Comparison of ENCODE assay signal across 8 cellular contexts in genomic region chr16:47016700-47017133, GRCh38. TPM values are rescaled to one million over a fixed set of nuclear protein-coding genes. Genes with fewer than 3 reads are reported as not detected.
DNase-seq lines count a peak whose midpoint lies in the region; ATAC-seq and TF ChIP-seq lines count a peak whose summit lies in the region.
"Had no signal": no experiment of that assay in that cellular context is flagged by ENCODE, and none has a peak within 500 bp of the region (broad histone marks: within the 10 kb centered on the region; RNA-seq: fewer than 3 reads in every experiment).

No MANE protein-coding gene starts in this region.

- no peak for ATAC-seq in GM18505 (IDR thresholded peaks at IDR 0.05; ENCODE audit: unreplicated experiment)
- ATAC-seq in GM21576 (IDR thresholded peaks at IDR 0.05; ENCODE audit: unreplicated experiment): peak; percentile 44
- no peak for ATAC-seq in naive B cell (ENCODE audit: low read depth in 2 of 2)

- peak overlapping the region in 3 of 8 donors; percentile 14 to 44 (median 25) for H3K4me3 Mint-ChIP-seq in naive B cell

- H3K36me3 Mint-ChIP-seq in naive B cell: no peaks in the 10 kb centered on the region

- TF ChIP-seq POLR2A in GM18505 (IDR thresholded peaks at IDR 0.05; ENCODE audit: borderline replicate concordance, extremely low read depth, insufficient read depth, insufficient read length): peak; percentile 21
- no peak for TF ChIP-seq POLR2A in NB4 (IDR thresholded peaks at IDR 0.05; ENCODE audit: extremely low read depth, insufficient read length)

- H3K27me3 Mint-ChIP-seq in naive B cell: no peaks in the 10 kb centered on the region

- peak overlapping the region; percentile 0 to 93 (median 66) for H3K27ac Mint-ChIP-seq in naive B cell

- peak overlapping the region; percentile 19 for H3K4me3 ChIP-seq in NB4 (ENCODE audit: low read depth, low read length)

- DNase-seq in NB4 (ENCODE audit: low read depth): peak; percentile 96
- no peak for DNase-seq in naive B cell
- no peak for DNase-seq in SHP77 treated with DMSO at 0.1 percent for 48 hours (lab: John Stamatoyannopoulos, UW)
- DNase-seq in stimulated activated naive CD4-positive, alpha-beta T cell (lab: John Stamatoyannopoulos, UW): no peak
- no peak for DNase-seq in NCI-H345 (lab: John Stamatoyannopoulos, UW)
- DNase-seq: T1000 had no signal

- TF ChIP-seq CTCF in NB4 (IDR thresholded peaks at IDR 0.05; ENCODE audit: low read depth, low read length): no peak

- peaks cover 0 to 3% (median 0%) of the 10 kb centered on the region in 7 donors for H3K9me3 Mint-ChIP-seq in naive B cell

- H3K4me1 Mint-ChIP-seq in naive B cell: peaks cover 21 to 31% (median 23%) of the 10 kb centered on the region in 3 donors

RNA-seq across cellular contexts. Expression of gene DNAJA2, which starts 43.2 kb away (rescaled TPM):
- polyA plus RNA-seq in naive B cell (ENCODE audit: low read depth in 6 of 6): 10 to 100 TPM; 43.2 to 80.8 (median 63.3) TPM
